Comparison of ENCODE assay signal across 1 cellular context in genomic region chrX:43693602-43694406, GRCh38.
A peak's percentile ranks its signal among the peaks of the same experiment; 100 is the strongest.
TF ChIP-seq lines count a peak whose summit lies in the region.

No MANE protein-coding gene starts in this region.

TF ChIP-seq in HepG2, 621 proteins besides CTCF, POLR2A, EP300 and RAD21 (continued from another document and continues in another):
- TF ChIP-seq, protein P1, sequence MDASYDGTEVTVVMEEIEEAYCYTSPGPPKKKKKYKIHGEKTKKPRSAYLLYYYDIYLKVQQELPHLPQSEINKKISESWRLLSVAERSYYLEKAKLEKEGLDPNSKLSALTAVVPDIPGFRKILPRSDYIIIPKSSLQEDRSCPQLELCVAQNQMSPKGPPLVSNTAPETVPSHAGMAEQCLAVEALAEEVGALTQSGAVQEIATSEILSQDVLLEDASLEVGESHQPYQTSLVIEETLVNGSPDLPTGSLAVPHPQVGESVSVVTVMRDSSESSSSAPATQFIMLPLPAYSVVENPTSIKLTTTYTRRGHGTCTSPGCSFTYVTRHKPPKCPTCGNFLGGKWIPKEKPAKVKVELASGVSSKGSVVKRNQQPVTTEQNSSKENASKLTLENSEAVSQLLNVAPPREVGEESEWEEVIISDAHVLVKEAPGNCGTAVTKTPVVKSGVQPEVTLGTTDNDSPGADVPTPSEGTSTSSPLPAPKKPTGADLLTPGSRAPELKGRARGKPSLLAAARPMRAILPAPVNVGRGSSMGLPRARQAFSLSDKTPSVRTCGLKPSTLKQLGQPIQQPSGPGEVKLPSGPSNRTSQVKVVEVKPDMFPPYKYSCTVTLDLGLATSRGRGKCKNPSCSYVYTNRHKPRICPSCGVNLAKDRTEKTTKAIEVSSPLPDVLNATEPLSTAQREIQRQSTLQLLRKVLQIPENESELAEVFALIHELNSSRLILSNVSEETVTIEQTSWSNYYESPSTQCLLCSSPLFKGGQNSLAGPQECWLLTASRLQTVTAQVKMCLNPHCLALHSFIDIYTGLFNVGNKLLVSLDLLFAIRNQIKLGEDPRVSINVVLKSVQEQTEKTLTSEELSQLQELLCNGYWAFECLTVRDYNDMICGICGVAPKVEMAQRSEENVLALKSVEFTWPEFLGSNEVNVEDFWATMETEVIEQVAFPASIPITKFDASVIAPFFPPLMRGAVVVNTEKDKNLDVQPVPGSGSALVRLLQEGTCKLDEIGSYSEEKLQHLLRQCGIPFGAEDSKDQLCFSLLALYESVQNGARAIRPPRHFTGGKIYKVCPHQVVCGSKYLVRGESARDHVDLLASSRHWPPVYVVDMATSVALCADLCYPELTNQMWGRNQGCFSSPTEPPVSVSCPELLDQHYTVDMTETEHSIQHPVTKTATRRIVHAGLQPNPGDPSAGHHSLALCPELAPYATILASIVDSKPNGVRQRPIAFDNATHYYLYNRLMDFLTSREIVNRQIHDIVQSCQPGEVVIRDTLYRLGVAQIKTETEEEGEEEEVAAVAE (CRISPR knock-in tag; IDR thresholded peaks at IDR 0.05; ENCODE audit: borderline replicate concordance) = no peak
- no peak for TF ChIP-seq ZNF253 (CRISPR knock-in tag; IDR thresholded peaks at IDR 0.05; ENCODE audit: borderline replicate concordance)
- TF ChIP-seq ZHX2 (IDR thresholded peaks at IDR 0.05; ENCODE audit: low read depth) = no peak
- TF ChIP-seq ZHX2 (CRISPR knock-in tag; IDR thresholded peaks at IDR 0.05; ENCODE audit: borderline replicate concordance) = no peak
- TF ChIP-seq, protein P2, sequence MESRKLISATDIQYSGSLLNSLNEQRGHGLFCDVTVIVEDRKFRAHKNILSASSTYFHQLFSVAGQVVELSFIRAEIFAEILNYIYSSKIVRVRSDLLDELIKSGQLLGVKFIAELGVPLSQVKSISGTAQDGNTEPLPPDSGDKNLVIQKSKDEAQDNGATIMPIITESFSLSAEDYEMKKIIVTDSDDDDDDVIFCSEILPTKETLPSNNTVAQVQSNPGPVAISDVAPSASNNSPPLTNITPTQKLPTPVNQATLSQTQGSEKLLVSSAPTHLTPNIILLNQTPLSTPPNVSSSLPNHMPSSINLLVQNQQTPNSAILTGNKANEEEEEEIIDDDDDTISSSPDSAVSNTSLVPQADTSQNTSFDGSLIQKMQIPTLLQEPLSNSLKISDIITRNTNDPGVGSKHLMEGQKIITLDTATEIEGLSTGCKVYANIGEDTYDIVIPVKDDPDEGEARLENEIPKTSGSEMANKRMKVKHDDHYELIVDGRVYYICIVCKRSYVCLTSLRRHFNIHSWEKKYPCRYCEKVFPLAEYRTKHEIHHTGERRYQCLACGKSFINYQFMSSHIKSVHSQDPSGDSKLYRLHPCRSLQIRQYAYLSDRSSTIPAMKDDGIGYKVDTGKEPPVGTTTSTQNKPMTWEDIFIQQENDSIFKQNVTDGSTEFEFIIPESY (CRISPR knock-in tag; IDR thresholded peaks at IDR 0.05) = no peak
- no peak for TF ChIP-seq ISX (CRISPR knock-in tag; conservative IDR thresholded peaks at IDR 0.05)
- TF ChIP-seq ZNF652 (CRISPR knock-in tag; IDR thresholded peaks at IDR 0.05; ENCODE audit: borderline replicate concordance, low read depth) = 0 out of 2 replicates have a peak, but pooled peaks have one; percentile 9
- no peak for TF ChIP-seq RFX3 (CRISPR knock-in tag; IDR thresholded peaks at IDR 0.05)
- TF ChIP-seq YY1 (IDR thresholded peaks at IDR 0.05; ENCODE audit: insufficient read depth, insufficient replicate concordance, low read depth, low read length) = no peak
- TF ChIP-seq, protein P3, sequence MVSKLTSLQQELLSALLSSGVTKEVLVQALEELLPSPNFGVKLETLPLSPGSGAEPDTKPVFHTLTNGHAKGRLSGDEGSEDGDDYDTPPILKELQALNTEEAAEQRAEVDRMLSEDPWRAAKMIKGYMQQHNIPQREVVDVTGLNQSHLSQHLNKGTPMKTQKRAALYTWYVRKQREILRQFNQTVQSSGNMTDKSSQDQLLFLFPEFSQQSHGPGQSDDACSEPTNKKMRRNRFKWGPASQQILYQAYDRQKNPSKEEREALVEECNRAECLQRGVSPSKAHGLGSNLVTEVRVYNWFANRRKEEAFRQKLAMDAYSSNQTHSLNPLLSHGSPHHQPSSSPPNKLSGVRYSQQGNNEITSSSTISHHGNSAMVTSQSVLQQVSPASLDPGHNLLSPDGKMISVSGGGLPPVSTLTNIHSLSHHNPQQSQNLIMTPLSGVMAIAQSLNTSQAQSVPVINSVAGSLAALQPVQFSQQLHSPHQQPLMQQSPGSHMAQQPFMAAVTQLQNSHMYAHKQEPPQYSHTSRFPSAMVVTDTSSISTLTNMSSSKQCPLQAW (CRISPR knock-in tag; IDR thresholded peaks at IDR 0.05) = peak; percentile 61
- TF ChIP-seq ZNF747 (CRISPR knock-in tag; IDR thresholded peaks at IDR 0.05; ENCODE audit: borderline replicate concordance) = no peak
- TF ChIP-seq, protein P4, sequence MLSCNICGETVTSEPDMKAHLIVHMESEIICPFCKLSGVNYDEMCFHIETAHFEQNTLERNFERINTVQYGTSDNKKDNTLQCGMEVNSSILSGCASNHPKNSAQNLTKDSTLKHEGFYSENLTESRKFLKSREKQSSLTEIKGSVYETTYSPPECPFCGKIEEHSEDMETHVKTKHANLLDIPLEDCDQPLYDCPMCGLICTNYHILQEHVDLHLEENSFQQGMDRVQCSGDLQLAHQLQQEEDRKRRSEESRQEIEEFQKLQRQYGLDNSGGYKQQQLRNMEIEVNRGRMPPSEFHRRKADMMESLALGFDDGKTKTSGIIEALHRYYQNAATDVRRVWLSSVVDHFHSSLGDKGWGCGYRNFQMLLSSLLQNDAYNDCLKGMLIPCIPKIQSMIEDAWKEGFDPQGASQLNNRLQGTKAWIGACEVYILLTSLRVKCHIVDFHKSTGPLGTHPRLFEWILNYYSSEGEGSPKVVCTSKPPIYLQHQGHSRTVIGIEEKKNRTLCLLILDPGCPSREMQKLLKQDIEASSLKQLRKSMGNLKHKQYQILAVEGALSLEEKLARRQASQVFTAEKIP (CRISPR knock-in tag; IDR thresholded peaks at IDR 0.05; ENCODE audit: borderline replicate concordance) = no peak
- TF ChIP-seq, protein P5, sequence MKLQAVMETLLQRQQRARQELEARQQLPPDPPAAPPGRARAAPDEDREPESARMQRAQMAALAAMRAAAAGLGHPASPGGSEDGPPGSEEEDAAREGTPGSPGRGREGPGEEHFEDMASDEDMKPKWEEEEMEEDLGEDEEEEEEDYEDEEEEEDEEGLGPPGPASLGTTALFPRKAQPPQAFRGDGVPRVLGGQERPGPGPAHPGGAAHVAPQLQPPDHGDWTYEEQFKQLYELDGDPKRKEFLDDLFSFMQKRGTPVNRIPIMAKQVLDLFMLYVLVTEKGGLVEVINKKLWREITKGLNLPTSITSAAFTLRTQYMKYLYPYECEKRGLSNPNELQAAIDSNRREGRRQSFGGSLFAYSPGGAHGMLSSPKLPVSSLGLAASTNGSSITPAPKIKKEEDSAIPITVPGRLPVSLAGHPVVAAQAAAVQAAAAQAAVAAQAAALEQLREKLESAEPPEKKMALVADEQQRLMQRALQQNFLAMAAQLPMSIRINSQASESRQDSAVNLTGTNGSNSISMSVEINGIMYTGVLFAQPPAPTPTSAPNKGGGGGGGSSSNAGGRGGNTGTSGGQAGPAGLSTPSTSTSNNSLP (IDR thresholded peaks at IDR 0.05; ENCODE audit: low read depth, low read length) = 0 out of 2 replicates have a peak, but pooled peaks have one; percentile 43
- TF ChIP-seq ZNF234 (CRISPR knock-in tag; conservative IDR thresholded peaks at IDR 0.05) = no peak
- TF ChIP-seq BRCA1 (CRISPR knock-in tag; IDR thresholded peaks at IDR 0.05) = no peak
- TF ChIP-seq, protein P6, sequence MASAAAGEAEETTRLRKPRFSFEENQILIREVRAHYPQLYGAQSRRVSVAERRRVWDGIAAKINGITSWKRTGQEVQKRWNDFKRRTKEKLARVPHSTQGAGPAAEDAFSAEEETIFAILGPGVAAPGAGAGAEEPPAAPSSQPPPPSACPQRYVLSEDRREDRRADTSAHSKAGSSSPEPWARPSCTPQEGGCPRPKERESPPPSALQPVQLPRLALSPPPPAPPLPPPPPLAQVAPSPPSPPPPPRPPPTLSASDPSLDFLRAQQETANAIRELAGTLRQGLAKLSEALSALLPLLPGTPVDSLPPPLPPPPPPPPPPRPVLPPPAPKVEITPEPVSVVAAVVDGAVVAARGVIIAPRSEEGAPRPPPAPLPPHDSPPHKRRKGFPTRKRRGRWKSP (CRISPR knock-in tag; IDR thresholded peaks at IDR 0.05) = no peak
- TF ChIP-seq TEAD2 (CRISPR knock-in tag; IDR thresholded peaks at IDR 0.05) = no peak
- no peak for TF ChIP-seq ZNF121 (CRISPR knock-in tag; IDR thresholded peaks at IDR 0.05)
- peak; percentile 67 for TF ChIP-seq PHF21A (CRISPR knock-in tag; IDR thresholded peaks at IDR 0.05)
- TF ChIP-seq, protein P7, sequence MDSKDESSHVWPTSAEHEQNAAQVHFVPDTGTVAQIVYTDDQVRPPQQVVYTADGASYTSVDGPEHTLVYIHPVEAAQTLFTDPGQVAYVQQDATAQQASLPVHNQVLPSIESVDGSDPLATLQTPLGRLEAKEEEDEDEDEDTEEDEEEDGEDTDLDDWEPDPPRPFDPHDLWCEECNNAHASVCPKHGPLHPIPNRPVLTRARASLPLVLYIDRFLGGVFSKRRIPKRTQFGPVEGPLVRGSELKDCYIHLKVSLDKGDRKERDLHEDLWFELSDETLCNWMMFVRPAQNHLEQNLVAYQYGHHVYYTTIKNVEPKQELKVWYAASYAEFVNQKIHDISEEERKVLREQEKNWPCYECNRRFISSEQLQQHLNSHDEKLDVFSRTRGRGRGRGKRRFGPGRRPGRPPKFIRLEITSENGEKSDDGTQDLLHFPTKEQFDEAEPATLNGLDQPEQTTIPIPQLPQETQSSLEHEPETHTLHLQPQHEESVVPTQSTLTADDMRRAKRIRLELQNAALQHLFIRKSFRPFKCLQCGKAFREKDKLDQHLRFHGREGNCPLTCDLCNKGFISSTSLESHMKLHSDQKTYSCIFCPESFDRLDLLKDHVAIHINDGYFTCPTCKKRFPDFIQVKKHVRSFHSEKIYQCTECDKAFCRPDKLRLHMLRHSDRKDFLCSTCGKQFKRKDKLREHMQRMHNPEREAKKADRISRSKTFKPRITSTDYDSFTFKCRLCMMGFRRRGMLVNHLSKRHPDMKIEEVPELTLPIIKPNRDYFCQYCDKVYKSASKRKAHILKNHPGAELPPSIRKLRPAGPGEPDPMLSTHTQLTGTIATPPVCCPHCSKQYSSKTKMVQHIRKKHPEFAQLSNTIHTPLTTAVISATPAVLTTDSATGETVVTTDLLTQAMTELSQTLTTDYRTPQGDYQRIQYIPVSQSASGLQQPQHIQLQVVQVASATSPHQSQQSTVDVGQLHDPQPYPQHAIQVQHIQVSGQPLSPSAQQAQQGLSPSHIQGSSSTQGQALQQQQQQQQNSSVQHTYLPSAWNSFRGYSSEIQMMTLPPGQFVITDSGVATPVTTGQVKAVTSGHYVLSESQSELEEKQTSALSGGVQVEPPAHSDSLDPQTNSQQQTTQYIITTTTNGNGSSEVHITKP (CRISPR knock-in tag; IDR thresholded peaks at IDR 0.05; ENCODE audit: low read depth) = no peak
- 0 out of 2 replicates have a peak, but pooled peaks have one; percentile 26 for TF ChIP-seq ZSCAN29 (CRISPR knock-in tag; conservative IDR thresholded peaks at IDR 0.05)
- no peak for TF ChIP-seq HOXA5 (CRISPR knock-in tag; IDR thresholded peaks at IDR 0.05)
- no peak for TF ChIP-seq SRSF4 (IDR thresholded peaks at IDR 0.05; ENCODE audit: low read depth, low read length, poor library complexity, severe bottlenecking)
- peak; percentile 77 for TF ChIP-seq HMG20B (CRISPR knock-in tag; conservative IDR thresholded peaks at IDR 0.05)
- TF ChIP-seq, protein P8, sequence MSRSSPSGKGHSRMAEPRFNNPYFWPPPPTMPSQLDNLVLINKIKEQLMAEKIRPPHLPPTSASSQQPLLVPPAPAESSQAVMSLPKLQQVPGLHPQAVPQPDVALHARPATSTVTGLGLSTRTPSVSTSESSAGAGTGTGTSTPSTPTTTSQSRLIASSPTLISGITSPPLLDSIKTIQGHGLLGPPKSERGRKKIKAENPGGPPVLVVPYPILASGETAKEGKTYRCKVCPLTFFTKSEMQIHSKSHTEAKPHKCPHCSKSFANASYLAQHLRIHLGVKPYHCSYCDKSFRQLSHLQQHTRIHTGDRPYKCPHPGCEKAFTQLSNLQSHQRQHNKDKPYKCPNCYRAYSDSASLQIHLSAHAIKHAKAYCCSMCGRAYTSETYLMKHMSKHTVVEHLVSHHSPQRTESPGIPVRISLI (CRISPR knock-in tag; IDR thresholded peaks at IDR 0.05; ENCODE audit: borderline replicate concordance) = 0 out of 2 replicates have a peak, but pooled peaks have one; percentile 32
- no peak for TF ChIP-seq LCORL (IDR thresholded peaks at IDR 0.05)
- peak; percentile 33; the same call in 1 of the 2 replicates for TF ChIP-seq LCORL (CRISPR knock-in tag; IDR thresholded peaks at IDR 0.05)
- TF ChIP-seq ZBTB20 (CRISPR knock-in tag; IDR thresholded peaks at IDR 0.05; ENCODE audit: borderline replicate concordance, low read depth) = no peak
- TF ChIP-seq BHLHE40 (IDR thresholded peaks at IDR 0.05; ENCODE audit: low read length) = no peak; the same call in 1 of the 2 replicates
- TF ChIP-seq HIVEP1 (CRISPR knock-in tag; IDR thresholded peaks at IDR 0.05) = peak; percentile 51; the same call in 1 of the 2 replicates
- 0 out of 2 replicates have a peak, but pooled peaks have one; percentile 12 for TF ChIP-seq FOXK2 (IDR thresholded peaks at IDR 0.05)
- TF ChIP-seq NFYB (CRISPR knock-in tag; IDR thresholded peaks at IDR 0.05) = no peak
